In the genomic region with DNA sequence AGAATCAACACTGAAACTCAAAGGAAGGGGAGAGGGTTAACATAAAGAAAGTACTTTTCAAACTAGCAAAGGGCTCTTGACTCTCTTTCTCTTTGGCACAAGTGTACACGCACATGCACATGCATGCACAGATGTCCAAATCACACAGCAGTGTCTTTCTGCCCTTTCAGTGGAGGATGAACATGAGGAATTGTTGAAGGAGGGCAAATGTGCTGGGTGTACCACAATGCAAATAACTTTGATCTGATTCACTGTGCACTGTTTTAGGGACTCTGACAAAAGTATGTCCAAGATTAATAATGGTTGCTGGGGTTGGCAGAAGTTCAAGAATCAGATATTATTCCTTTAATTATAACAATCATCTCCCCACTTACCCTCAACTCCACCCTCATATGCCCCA, we compare ENCODE assay signal across 28 cellular contexts.
"Had no signal": no experiment of that assay in that cellular context is flagged by ENCODE, and none has a peak within 500 bp of the region (broad histone marks: within the 10 kb centered on the region; RNA-seq: fewer than 3 reads in every experiment).

No MANE protein-coding gene starts in this region.

- H3K4me3 Mint-ChIP-seq: dendritic cell treated with granulocyte-macrophage colony-stimulating factor and Interleukin-4, amounts not matched to agents 40 ng/mL and 50 ng/mL, for 4 days; naive B cell; natural killer cell treated with Interleukin-12 subunit alpha and Interleukin-12 subunit beta and Interleukin-15 and Interleukin-18, amount 100 ng/mL, for 72 hours; neural crest cell; stimulated activated naive B cell treated with anti-CD40 and anti-IgM and Interleukin-4, amounts not matched to agents 10 μg/mL and 1 μg/mL and 100 μg/mL, for 72 hours; stimulated activated naive CD8-positive, alpha-beta T cell treated with anti-CD3 and anti-CD28 coated beads, Interleukin-15, Interleukin-2, amounts not matched to agents 100 ng/mL and 50 ng/mL, for 24 hours had no signal

- DNase-seq: colonic mucosa; effector memory CD4-positive, alpha-beta T cell; erythroblast; esophagus squamous epithelium; foreskin melanocyte; glutamatergic neuron; heart right ventricle; hippocampal formation; islet precursor cell; kidney glomerular epithelial cell; left ventricle myocardium superior; lower lobe of right lung; naive B cell; psoas muscle; right cardiac atrium; sigmoid colon; spleen; stimulated activated naive B cell treated with anti-CD40 and anti-IgM and Interleukin-4, amounts not matched to agents 10 μg/mL and 1 μg/mL and 100 μg/mL, for 72 hours; upper lobe of right lung; uterus had no signal

- H3K9me3 ChIP-seq: colonic mucosa, esophagus squamous epithelium, heart right ventricle, lower lobe of right lung, psoas muscle, sigmoid colon, spleen, thoracic aorta, tibial nerve, upper lobe of right lung, uterus had no signal

- H3K27ac Mint-ChIP-seq: dendritic cell treated with granulocyte-macrophage colony-stimulating factor and Interleukin-4, amounts not matched to agents 40 ng/mL and 50 ng/mL, for 4 days; natural killer cell treated with Interleukin-12 subunit alpha and Interleukin-12 subunit beta and Interleukin-15 and Interleukin-18, amount 100 ng/mL, for 72 hours; stimulated activated naive B cell treated with anti-CD40 and anti-IgM and Interleukin-4, amounts not matched to agents 10 μg/mL and 1 μg/mL and 100 μg/mL, for 72 hours; stimulated activated naive CD8-positive, alpha-beta T cell treated with anti-CD3 and anti-CD28 coated beads, Interleukin-15, Interleukin-2, amounts not matched to agents 100 ng/mL and 50 ng/mL, for 24 hours had no signal

- H3K36me3 Mint-ChIP-seq: naive B cell; natural killer cell treated with Interleukin-12 subunit alpha and Interleukin-12 subunit beta and Interleukin-15 and Interleukin-18, amount 100 ng/mL, for 72 hours; stimulated activated naive B cell treated with anti-CD40 and anti-IgM and Interleukin-4, amounts not matched to agents 10 μg/mL and 1 μg/mL and 100 μg/mL, for 72 hours had no signal

- H3K27me3 Mint-ChIP-seq: dendritic cell treated with granulocyte-macrophage colony-stimulating factor and Interleukin-4, amounts not matched to agents 40 ng/mL and 50 ng/mL, for 4 days; naive B cell; stimulated activated naive CD8-positive, alpha-beta T cell treated with anti-CD3 and anti-CD28 coated beads, Interleukin-15, Interleukin-2, amounts not matched to agents 100 ng/mL and 50 ng/mL, for 24 hours had no signal

- H3K4me3 ChIP-seq: colonic mucosa, esophagus squamous epithelium, heart right ventricle, lower lobe of right lung, psoas muscle, sigmoid colon, skin epidermis, spleen, thoracic aorta, tibial nerve, upper lobe of right lung, uterus had no signal

- H3K9me3 Mint-ChIP-seq: dendritic cell treated with granulocyte-macrophage colony-stimulating factor and Interleukin-4, amounts not matched to agents 40 ng/mL and 50 ng/mL, for 4 days; naive B cell; natural killer cell treated with Interleukin-12 subunit alpha and Interleukin-12 subunit beta and Interleukin-15 and Interleukin-18, amount 100 ng/mL, for 72 hours; neural crest cell; stimulated activated naive B cell treated with anti-CD40 and anti-IgM and Interleukin-4, amounts not matched to agents 10 μg/mL and 1 μg/mL and 100 μg/mL, for 72 hours; stimulated activated naive CD8-positive, alpha-beta T cell treated with anti-CD3 and anti-CD28 coated beads, Interleukin-15, Interleukin-2, amounts not matched to agents 100 ng/mL and 50 ng/mL, for 24 hours had no signal

- ATAC-seq: heart right ventricle; left ventricle myocardium superior; lower lobe of right lung; natural killer cell treated with Interleukin-12 subunit alpha and Interleukin-12 subunit beta and Interleukin-15 and Interleukin-18, amount 100 ng/mL, for 72 hours; psoas muscle; right cardiac atrium; stimulated activated naive B cell treated with anti-CD40 and anti-IgM and Interleukin-4, amounts not matched to agents 10 μg/mL and 1 μg/mL and 100 μg/mL, for 72 hours; upper lobe of right lung had no signal

- H3K36me3 ChIP-seq: colonic mucosa, esophagus squamous epithelium, heart right ventricle, lower lobe of right lung, sigmoid colon, spleen, thoracic aorta, tibial nerve, upper lobe of right lung, uterus had no signal

- H3K4me1 ChIP-seq: colonic mucosa, esophagus squamous epithelium, lower lobe of right lung, spleen, tibial nerve, upper lobe of right lung, uterus had no signal

- FAIRE-seq: endometrium had no signal

- H3K27ac ChIP-seq: colonic mucosa, esophagus squamous epithelium, heart right ventricle, lower lobe of right lung, psoas muscle, skin epidermis, spleen, thoracic aorta, tibial nerve, upper lobe of right lung, uterus had no signal

- H3K27me3 ChIP-seq: colonic mucosa, esophagus squamous epithelium, sigmoid colon, upper lobe of right lung had no signal

- H3K4me1 Mint-ChIP-seq: naive B cell; stimulated activated naive B cell treated with anti-CD40 and anti-IgM and Interleukin-4, amounts not matched to agents 10 μg/mL and 1 μg/mL and 100 μg/mL, for 72 hours had no signal
